In genomic region chr2:96903318-96903717, GRCh38 we compare ENCODE assay signal across 20 cellular contexts. TPM values are rescaled to one million over a fixed set of nuclear protein-coding genes. Genes with fewer than 3 reads are reported as not detected.
A peak's percentile ranks its signal among the peaks of the same experiment; 100 is the strongest.
DNase-seq lines count a peak whose midpoint lies in the region; ATAC-seq and TF ChIP-seq lines count a peak whose summit lies in the region.
"Had no signal": no experiment of that assay in that cellular context is flagged by ENCODE, and none has a peak within 500 bp of the region (broad histone marks: within the 10 kb centered on the region; RNA-seq: fewer than 3 reads in every experiment).

No MANE protein-coding gene starts in this region.

- no peak for TF ChIP-seq EP300 in esophagus muscularis mucosa (IDR thresholded peaks at IDR 0.05)

- H3K9ac ChIP-seq in PC-3 (ENCODE audit: low read length) (no peak overlapping the region), stomach smooth muscle (ENCODE audit: low read length in 2 of 2) (peak overlapping the region; percentile 29 to 37)
- H3K9ac ChIP-seq: GM23248 had no signal

- H3K9me3 ChIP-seq in PC-3 (ENCODE audit: low read length) (no peaks in the 10 kb centered on the region), esophagus muscularis mucosa (no peaks in the 10 kb centered on the region), stomach smooth muscle (ENCODE audit: control insufficient read depth in 2 of 2, low read length in 2 of 2) (no peaks in the 10 kb centered on the region)
- H3K9me3 ChIP-seq: colonic mucosa, left lung, Peyer's patch, stomach had no signal

- no peak for TF ChIP-seq POLR2A in esophagus muscularis mucosa (IDR thresholded peaks at IDR 0.05; ENCODE audit: low read depth)

- DNase-seq in CD1c-positive myeloid dendritic cell (ENCODE audit: extremely low spot score) = peak; percentile 7
- DNase-seq in PC-3 = no peak
- DNase-seq in esophagus muscularis mucosa (ENCODE audit: extremely low spot score) = no peak
- no peak for DNase-seq in GM19238 (ENCODE audit: insufficient read length, low spot score)
- DNase-seq in iPS-NIHi7 (ENCODE audit: extremely low spot score) = no peak
- DNase-seq: activated gamma-delta T cell; activated T-cell treated with anti-CD3 and anti-CD28 coated beads, Interleukin-2, amount 50 U/mL, for 1 hour; CD4-positive, CD25-positive, alpha-beta regulatory T cell; colonic mucosa; effector memory CD4-positive, alpha-beta T cell; foreskin keratinocyte; GM23248; immature natural killer cell; left lung; Peyer's patch; stimulated activated CD4-positive, alpha-beta T cell treated with anti-CD3 and anti-CD28 coated beads, Interleukin-15, amount 100 ng/mL, for 24 hours; stomach; T-helper 1 cell had no signal

- H3K36me3 ChIP-seq in PC-3 (ENCODE audit: low read depth, low read length) (no peaks in the 10 kb centered on the region), esophagus muscularis mucosa (no peaks in the 10 kb centered on the region), stomach smooth muscle (ENCODE audit: control insufficient read depth in 2 of 2, insufficient read depth in 2 of 2, low read length in 2 of 2) (no peaks in the 10 kb centered on the region)
- H3K36me3 ChIP-seq: colonic mucosa, left lung, Peyer's patch, stomach had no signal

- H3K27ac ChIP-seq in PC-3 (ENCODE audit: low read length) = no peak overlapping the region
- peak overlapping the region; percentile 33 to 92 (median 50) for H3K27ac ChIP-seq in esophagus muscularis mucosa (replicated peaks in 1 of 4)
- H3K27ac ChIP-seq in stomach smooth muscle (ENCODE audit: low read length) = peak overlapping the region; percentile 58
- H3K27ac ChIP-seq: colonic mucosa, foreskin keratinocyte, GM23248, left lung had no signal

- TF ChIP-seq CTCF in PC-3 (conservative IDR thresholded peaks at IDR 0.05; ENCODE audit: low read depth, low read length) = no peak
- peak in 1 of 3 experiments; percentile 5 for TF ChIP-seq CTCF in esophagus muscularis mucosa (IDR thresholded peaks at IDR 0.05)

- H3K4me1 ChIP-seq in PC-3 (ENCODE audit: insufficient read depth, low read length) = peaks cover 9% of the 10 kb centered on the region
- H3K4me1 ChIP-seq in esophagus muscularis mucosa = peaks cover 26 to 61% (median 59%) of the 10 kb centered on the region in 4 donors
- H3K4me1 ChIP-seq in stomach smooth muscle (ENCODE audit: control insufficient read depth, insufficient read depth, low read length) = peaks cover 48% of the 10 kb centered on the region
- H3K4me1 ChIP-seq: colonic mucosa, foreskin keratinocyte had no signal

- BruUV-seq in PC-3 (replicated peaks; lab: Mats Ljungman, UMichigan) = no TSS peak

- no peaks in the 10 kb centered on the region for H3F3A ChIP-seq in PC-3 (ENCODE audit: low read length, unreplicated experiment)

- H3K4me3 ChIP-seq in PC-3 (ENCODE audit: low read length) (no peak overlapping the region), esophagus muscularis mucosa (no peak overlapping the region), stomach smooth muscle (ENCODE audit: low read length in 2 of 2) (peak overlapping the region in 1 of 2 donors; percentile 15)
- H3K4me3 ChIP-seq: colonic mucosa, GM23248, left lung, Peyer's patch, stomach had no signal

- POLR2A ChIA-PET in PC-3 (lab: Charles Lee; ENCODE audit: unreplicated experiment) = no interaction called here

- ATAC-seq in PC-3 (peak; percentile 42), GM21786 (IDR thresholded peaks at IDR 0.05; ENCODE audit: unreplicated experiment) (no peak)
- ATAC-seq: foreskin keratinocyte, left lung had no signal

- CTCF ChIA-PET in PC-3 (lab: Charles Lee) = no interaction called here

- no peaks in the 10 kb centered on the region for H3K27me3 ChIP-seq in PC-3 (ENCODE audit: low read length)
- H3K27me3 ChIP-seq in esophagus muscularis mucosa = no peaks in the 10 kb centered on the region
- no peaks in the 10 kb centered on the region for H3K27me3 ChIP-seq in stomach smooth muscle (ENCODE audit: control insufficient read depth in 1 of 2, insufficient read depth in 2 of 2, low read length in 2 of 2)
- H3K27me3 ChIP-seq: colonic mucosa, left lung, Peyer's patch, stomach had no signal

- no peaks in the 10 kb centered on the region for H4K20me1 ChIP-seq in PC-3 (ENCODE audit: low read length)

- H3K79me2 ChIP-seq in PC-3 (ENCODE audit: low read length) = no peaks in the 10 kb centered on the region

- H3K4me2 ChIP-seq in PC-3 (ENCODE audit: low read length) = no peak overlapping the region

- no peak overlapping the region for H2AFZ ChIP-seq in PC-3 (ENCODE audit: low read length)
- H2AFZ ChIP-seq: GM23248 had no signal

- no peaks in the 10 kb centered on the region for H3K9me2 ChIP-seq in PC-3 (replicated peaks; ENCODE audit: low read length)

- intact Hi-C loops in PC-3 (cut with micrococcal nuclease) = no loop called here
- intact Hi-C loops in esophagus muscularis mucosa (cut with DNase I) = no loop called here

- 90% methylated on average over 7 of the region's 7 CpGs for WGBS in esophagus muscularis mucosa

RNA-seq across cellular contexts. Expression of gene SEMA4C, which starts 33.4 kb away (rescaled TPM):
- total RNA-seq in PC-3 (2014; rRNA removed) (20.6 and 29.8 TPM in 2 replicates), esophagus muscularis mucosa (10 to 100 TPM; 54.4 to 82.7 (median 75.4) TPM)

RNA-seq across cellular contexts. Expression of gene ANKRD39, which starts 45.5 kb away (rescaled TPM):
- 24.5 and 29.4 TPM in 2 replicates for total RNA-seq in PC-3 (2014; rRNA removed)
- total RNA-seq in esophagus muscularis mucosa = 10 to 100 TPM; 12.4 to 17.2 (median 14.7) TPM

RNA-seq across cellular contexts. Expression of gene ANKRD23, which starts 59.5 kb away (rescaled TPM):
- total RNA-seq in PC-3 (2014; rRNA removed) (4.0 and 8.2 TPM in 2 replicates), esophagus muscularis mucosa (1 to 10 TPM; 2.2 to 6.0 (median 4.2) TPM)
